Comparison of ENCODE assay signal across 10 cellular contexts in the genomic region with DNA sequence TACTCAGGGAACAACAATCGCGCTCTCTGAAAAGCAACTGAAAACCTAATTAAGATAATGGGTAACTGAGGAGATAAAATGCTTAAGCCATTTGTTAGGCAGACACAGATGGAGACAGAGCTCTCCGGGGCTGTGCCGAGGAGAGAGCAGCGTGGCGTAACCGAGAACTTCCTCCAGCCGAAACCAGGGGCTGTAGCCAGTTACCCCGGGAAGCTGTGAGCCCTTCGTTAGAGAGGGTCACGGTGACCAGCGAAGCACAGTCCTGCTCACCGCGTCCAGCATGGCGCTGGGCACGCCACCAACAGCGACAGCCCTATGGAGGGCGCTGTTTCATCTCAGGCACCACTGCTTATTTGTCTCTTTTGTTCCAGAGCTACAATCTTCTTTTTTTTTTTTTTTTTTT. TPM values are rescaled to one million over a fixed set of nuclear protein-coding genes. Genes with fewer than 3 reads are reported as not detected.
A peak's percentile ranks its signal among the peaks of the same experiment; 100 is the strongest.
DNase-seq lines count a peak whose midpoint lies in the region; ATAC-seq and TF ChIP-seq lines count a peak whose summit lies in the region.
"Had no signal": no experiment of that assay in that cellular context is flagged by ENCODE, and none has a peak within 500 bp of the region (broad histone marks: within the 10 kb centered on the region; RNA-seq: fewer than 3 reads in every experiment).

No MANE protein-coding gene starts in this region.

- H3K27me3 Mint-ChIP-seq in chondrocyte (ENCODE audit: low read depth), result peaks cover 5% of the 10 kb centered on the region

- TF ChIP-seq CTCF in AG10803 (conservative IDR thresholded peaks at IDR 0.05; ENCODE audit: low read length), result 0 out of 2 replicates have a peak, but pooled peaks have one; percentile 17
- TF ChIP-seq CTCF in LNCaP clone FGC (IDR thresholded peaks at IDR 0.05; ENCODE audit: control insufficient read depth, extremely low read depth, insufficient read depth), result peak; percentile 8; the same call in 1 of the 2 replicates
- TF ChIP-seq CTCF in chondrocyte (IDR thresholded peaks at IDR 0.05), result peak; percentile 21
- TF ChIP-seq CTCF in left lung (IDR thresholded peaks at IDR 0.05), result no peak

- H3K4me3 ChIP-seq in AG10803 (ENCODE audit: low read length), result peak overlapping the region; percentile 26
- no peak overlapping the region for H3K4me3 ChIP-seq in LNCaP clone FGC (ENCODE audit: low read depth, low read length)
- no peak overlapping the region for H3K4me3 ChIP-seq in left lung
- H3K4me3 ChIP-seq: esophagus muscularis mucosa had no signal

- H3K27me3 ChIP-seq in left lung, result no peaks in the 10 kb centered on the region
- H3K27me3 ChIP-seq: esophagus muscularis mucosa had no signal

- DNase-seq in AG10803 (ENCODE audit: low read depth) (peak; percentile 5), LNCaP clone FGC (ENCODE audit: low read depth) (no peak), chondrocyte (ENCODE audit: low spot score) (peak; percentile 55), left lung (no peak), NK-92 (lab: John Stamatoyannopoulos, UW; ENCODE audit: unreplicated experiment) (no peak), HCEC 1CT (no peak), T-helper 1 cell (no peak)
- no peak for DNase-seq in stimulated activated CD4-positive, alpha-beta T cell treated with anti-CD3 and anti-CD28 coated beads, Interleukin-4, amount 100 ng/mL, for 4 hours
- DNase-seq: GF-D8 had no signal

- H3K27ac ChIP-seq in left lung, result no peak overlapping the region
- H3K27ac ChIP-seq: esophagus muscularis mucosa had no signal

- no peaks in the 10 kb centered on the region for H3K9me3 ChIP-seq in left lung
- H3K9me3 ChIP-seq: esophagus muscularis mucosa had no signal

- H3K36me3 ChIP-seq in left lung, result no peaks in the 10 kb centered on the region
- H3K36me3 ChIP-seq: esophagus muscularis mucosa had no signal

- H3K4me3 Mint-ChIP-seq in chondrocyte (ENCODE audit: unreplicated experiment), result no peak overlapping the region

- ATAC-seq in left lung, result peak; percentile 47

- H3K36me3 Mint-ChIP-seq in chondrocyte (ENCODE audit: low read depth), result no peaks in the 10 kb centered on the region

- H3K9me3 Mint-ChIP-seq in chondrocyte (ENCODE audit: low read depth), result no peaks in the 10 kb centered on the region

- H3K27ac Mint-ChIP-seq in chondrocyte (ENCODE audit: unreplicated experiment), result no peak overlapping the region

- intact Hi-C loops in left lung (cut with DNase I), result no loop called here

- peaks cover 7% of the 10 kb centered on the region for H3K4me1 Mint-ChIP-seq in chondrocyte (ENCODE audit: low read depth)

- no peaks in the 10 kb centered on the region for H3K4me1 ChIP-seq in left lung

RNA-seq across cellular contexts. Expression of gene PAPOLB, which starts 16.1 kb away (rescaled TPM):
- 0.05 TPM in 1 of 3 replicates, not detected in the others for total RNA-seq in chondrocyte
- under 1 TPM; 0.17 to 0.24 TPM for total RNA-seq in left lung

RNA-seq across cellular contexts. Expression of gene RADIL, which starts 37.8 kb away (rescaled TPM):
- total RNA-seq in chondrocyte (0.82 to 1.2 TPM (median 1.00 TPM) in 3 replicates), left lung (1 to 10 TPM; 6.2 to 8.0 TPM)

Comparison
In these comparisons a context has a peak if more than half of its experiments do, and no peak if none do; other contexts are left out.
1. DNase-seq: peak in AG10803 (single experiment) and chondrocyte (single experiment); none in LNCaP clone FGC (single experiment), left lung (0 of 2), NK-92 (single experiment), HCEC 1CT (single experiment), stimulated activated CD4-positive, alpha-beta T cell treated with anti-CD3 and anti-CD28 coated beads, Interleukin-4, amount 100 ng/mL, for 4 hours (0 of 2) and T-helper 1 cell (0 of 5).
2. CTCF ChIP-seq: peak in AG10803 (single experiment), LNCaP clone FGC (single experiment) and chondrocyte (single experiment); none in left lung (0 of 2).